In the genomic region with DNA sequence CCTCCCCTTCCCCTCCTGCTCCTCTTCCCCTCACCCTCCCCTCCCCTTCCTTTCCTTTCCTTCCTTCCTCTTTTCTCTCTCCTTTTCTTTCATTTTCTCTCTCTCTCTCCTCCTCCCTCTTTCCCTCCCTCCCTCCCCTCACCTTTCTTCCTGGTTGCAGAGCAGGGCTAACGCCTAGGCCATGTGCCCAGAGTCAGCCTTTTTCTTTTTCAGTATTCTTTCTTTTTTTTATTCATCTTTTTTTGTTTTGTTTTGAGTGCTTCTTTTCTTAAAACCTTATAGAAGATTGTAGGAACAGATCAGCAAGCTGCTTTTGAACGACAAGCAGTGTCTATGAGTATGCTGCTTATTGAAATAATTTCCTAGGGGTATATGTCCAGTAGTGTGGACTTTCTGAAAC, we compare ENCODE assay signal across 1 cellular context.
TF ChIP-seq lines count a peak whose summit lies in the region.

No MANE protein-coding gene starts in this region.

TF ChIP-seq in GM23338, 12 proteins besides CTCF, POLR2A, EP300 and RAD21 (continued from another document):
- TF ChIP-seq REST (IDR thresholded peaks at IDR 0.05; ENCODE audit: unreplicated experiment): no peak
- TF ChIP-seq NANOG (IDR thresholded peaks at IDR 0.05; ENCODE audit: borderline replicate concordance): no peak
- no peak for TF ChIP-seq POLR2AphosphoS5 (IDR thresholded peaks at IDR 0.05; ENCODE audit: low read depth)
- no peak for TF ChIP-seq ZNF114 (CRISPR knock-in tag; IDR thresholded peaks at IDR 0.05)
- no peak for TF ChIP-seq ZNF462 (CRISPR knock-in tag; IDR thresholded peaks at IDR 0.05)
TF ChIP-seq in GM23338: peak in this region for 0.
